Comparison of ENCODE assay signal across 18 cellular contexts in genomic region chr9:127263244-127263643, GRCh38.
"Had no signal": no experiment of that assay in that cellular context is flagged by ENCODE, and none has a peak within 500 bp of the region (broad histone marks: within the 10 kb centered on the region; RNA-seq: fewer than 3 reads in every experiment).

No MANE protein-coding gene starts in this region.

- H3K4me3 Mint-ChIP-seq: activated CD4-positive, alpha-beta T cell treated with anti-CD3 and anti-CD28 coated beads, Interleukin-2, amount 10 ng/mL, durations not matched to agents 7 days and 5 days; activated CD8-positive, alpha-beta T cell treated with anti-CD3 and anti-CD28 coated beads, Interleukin-2, amount 10 ng/mL, durations not matched to agents 7 days and 5 days; activated naive CD4-positive, alpha-beta T cell treated with anti-CD3 and anti-CD28 coated beads, Interleukin-2, amount 10 ng/mL, durations not matched to agents 7 days and 5 days; activated naive CD8-positive, alpha-beta T cell treated with anti-CD3 and anti-CD28 coated beads, Interleukin-2, amount 50 U/mL, for 24 hours; activated T-cell treated with anti-CD3 and anti-CD28 coated beads, Interleukin-2, amount 50 U/mL, for 4 hours; memory B cell; natural killer cell treated with Interleukin-12 subunit alpha and Interleukin-12 subunit beta and Interleukin-15 and Interleukin-18, amount 100 ng/mL, for 72 hours; stimulated activated naive B cell treated with anti-CD40 and anti-IgM and Interleukin-4, amounts not matched to agents 10 μg/mL and 1 μg/mL and 100 μg/mL, for 72 hours; T-cell had no signal

- H3K27me3 Mint-ChIP-seq: activated naive CD8-positive, alpha-beta T cell treated with anti-CD3 and anti-CD28 coated beads, Interleukin-2, amount 50 U/mL, for 24 hours; memory B cell; natural killer cell treated with Interleukin-12 subunit alpha and Interleukin-12 subunit beta and Interleukin-15 and Interleukin-18, amount 100 ng/mL, for 72 hours had no signal

- H3K27ac ChIP-seq: breast epithelium, spleen had no signal

- H3K36me3 Mint-ChIP-seq: activated naive CD4-positive, alpha-beta T cell treated with anti-CD3 and anti-CD28 coated beads, Interleukin-2, amount 10 ng/mL, durations not matched to agents 7 days and 5 days; memory B cell; natural killer cell treated with Interleukin-12 subunit alpha and Interleukin-12 subunit beta and Interleukin-15 and Interleukin-18, amount 100 ng/mL, for 72 hours; T-cell had no signal

- DNase-seq: activated CD4-positive, CD25-positive, alpha-beta regulatory T cell; activated CD8-positive, alpha-beta T cell treated with anti-CD3 and anti-CD28 coated beads, Interleukin-2, amount 10 ng/mL, durations not matched to agents 7 days and 5 days; activated effector memory CD4-positive, alpha-beta T cell treated with Interleukin-2 at 50 U/mL for 16 hours; activated naive CD4-positive, alpha-beta T cell treated with anti-CD3 and anti-CD28 coated beads, Interleukin-2, amount 10 ng/mL, durations not matched to agents 7 days and 5 days; activated naive CD8-positive, alpha-beta T cell treated with anti-CD3 and anti-CD28 coated beads, Interleukin-2, amount 50 U/mL, for 24 hours; activated T-cell treated with anti-CD3 and anti-CD28 coated beads, Interleukin-2, amount 50 U/mL, for 4 hours; aorta; foreskin melanocyte; left ventricle myocardium superior; spleen; stimulated activated naive B cell treated with anti-CD40 and anti-IgM and Interleukin-4, amounts not matched to agents 10 μg/mL and 1 μg/mL and 100 μg/mL, for 72 hours; T-cell; trophoblast cell had no signal

- H3K9me3 Mint-ChIP-seq: activated CD4-positive, alpha-beta T cell treated with anti-CD3 and anti-CD28 coated beads, Interleukin-2, amount 10 ng/mL, durations not matched to agents 7 days and 5 days; activated naive CD4-positive, alpha-beta T cell treated with anti-CD3 and anti-CD28 coated beads, Interleukin-2, amount 10 ng/mL, durations not matched to agents 7 days and 5 days; activated naive CD8-positive, alpha-beta T cell treated with anti-CD3 and anti-CD28 coated beads, Interleukin-2, amount 50 U/mL, for 24 hours; activated T-cell treated with anti-CD3 and anti-CD28 coated beads, Interleukin-2, amount 50 U/mL, for 4 hours; memory B cell; natural killer cell treated with Interleukin-12 subunit alpha and Interleukin-12 subunit beta and Interleukin-15 and Interleukin-18, amount 100 ng/mL, for 72 hours; stimulated activated naive B cell treated with anti-CD40 and anti-IgM and Interleukin-4, amounts not matched to agents 10 μg/mL and 1 μg/mL and 100 μg/mL, for 72 hours; T-cell had no signal

- ATAC-seq: activated CD8-positive, alpha-beta T cell treated with anti-CD3 and anti-CD28 coated beads, Interleukin-2, amount 10 ng/mL, durations not matched to agents 7 days and 5 days; activated naive CD8-positive, alpha-beta T cell treated with anti-CD3 and anti-CD28 coated beads, Interleukin-2, amount 50 U/mL, for 24 hours; activated T-cell treated with anti-CD3 and anti-CD28 coated beads, Interleukin-2, amount 50 U/mL, for 4 hours; natural killer cell treated with Interleukin-12 subunit alpha and Interleukin-12 subunit beta and Interleukin-15 and Interleukin-18, amount 100 ng/mL, for 72 hours; stimulated activated naive B cell treated with anti-CD40 and anti-IgM and Interleukin-4, amounts not matched to agents 10 μg/mL and 1 μg/mL and 100 μg/mL, for 72 hours; T-cell had no signal

- H3K27me3 ChIP-seq: breast epithelium, spleen, vagina had no signal

- H3K27ac Mint-ChIP-seq: activated CD4-positive, alpha-beta T cell treated with anti-CD3 and anti-CD28 coated beads, Interleukin-2, amount 10 ng/mL, durations not matched to agents 7 days and 5 days; activated CD8-positive, alpha-beta T cell treated with anti-CD3 and anti-CD28 coated beads, Interleukin-2, amount 10 ng/mL, durations not matched to agents 7 days and 5 days; activated naive CD4-positive, alpha-beta T cell treated with anti-CD3 and anti-CD28 coated beads, Interleukin-2, amount 10 ng/mL, durations not matched to agents 7 days and 5 days; activated naive CD8-positive, alpha-beta T cell treated with anti-CD3 and anti-CD28 coated beads, Interleukin-2, amount 50 U/mL, for 24 hours; memory B cell; natural killer cell treated with Interleukin-12 subunit alpha and Interleukin-12 subunit beta and Interleukin-15 and Interleukin-18, amount 100 ng/mL, for 72 hours; stimulated activated naive B cell treated with anti-CD40 and anti-IgM and Interleukin-4, amounts not matched to agents 10 μg/mL and 1 μg/mL and 100 μg/mL, for 72 hours; T-cell had no signal

- H3K9me3 ChIP-seq: breast epithelium, spleen, vagina had no signal

- H3K4me1 ChIP-seq: breast epithelium, spleen had no signal

- H3K4me1 Mint-ChIP-seq: activated CD4-positive, alpha-beta T cell treated with anti-CD3 and anti-CD28 coated beads, Interleukin-2, amount 10 ng/mL, durations not matched to agents 7 days and 5 days; activated naive CD4-positive, alpha-beta T cell treated with anti-CD3 and anti-CD28 coated beads, Interleukin-2, amount 10 ng/mL, durations not matched to agents 7 days and 5 days; activated naive CD8-positive, alpha-beta T cell treated with anti-CD3 and anti-CD28 coated beads, Interleukin-2, amount 50 U/mL, for 24 hours; stimulated activated naive B cell treated with anti-CD40 and anti-IgM and Interleukin-4, amounts not matched to agents 10 μg/mL and 1 μg/mL and 100 μg/mL, for 72 hours; T-cell had no signal

- H3K36me3 ChIP-seq: breast epithelium, spleen, vagina had no signal

- H3K4me3 ChIP-seq: breast epithelium, spleen, vagina had no signal
